ENCODE assay signal across 8 cellular contexts in the genomic region with DNA sequence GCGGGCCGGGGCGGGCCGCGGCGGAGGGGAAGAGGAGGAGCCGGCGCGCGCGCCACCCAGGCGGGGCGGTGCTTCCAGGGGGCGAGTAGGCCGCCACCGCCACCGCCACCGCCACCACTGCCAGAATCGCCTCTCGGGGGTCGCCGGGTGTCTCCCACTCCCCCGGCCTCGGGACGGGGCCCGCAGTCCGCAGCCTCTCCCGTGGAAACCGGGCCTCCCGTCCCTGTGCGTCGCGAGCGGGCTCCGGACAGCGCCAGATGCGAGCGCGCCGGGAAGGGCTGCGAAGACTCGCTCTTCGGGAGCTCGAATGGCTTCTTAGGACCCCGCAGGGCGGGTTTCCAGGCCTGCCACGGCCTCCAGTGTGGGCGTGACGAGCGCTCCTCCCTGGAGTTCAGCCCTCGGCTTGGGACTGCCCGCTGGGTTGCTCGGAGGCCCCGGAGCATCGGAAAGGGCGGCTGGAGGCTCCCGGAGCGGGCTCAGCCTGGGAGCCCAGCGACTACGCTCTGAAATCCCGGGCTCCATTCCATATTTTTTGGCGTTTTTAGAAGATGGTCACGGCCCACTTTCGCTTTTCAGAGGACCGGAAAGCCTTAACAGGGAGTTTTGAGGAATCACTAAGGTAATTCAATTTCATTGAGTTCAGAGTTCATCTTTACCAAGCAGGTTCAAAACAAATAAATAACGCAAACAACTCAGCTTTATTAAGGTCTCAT. TPM values are rescaled to one million over a fixed set of nuclear protein-coding genes. Genes with fewer than 3 reads are reported as not detected.
A peak's percentile ranks its signal among the peaks of the same experiment; 100 is the strongest.
DNase-seq lines count a peak whose midpoint lies in the region; ATAC-seq and TF ChIP-seq lines count a peak whose summit lies in the region.

No MANE protein-coding gene starts in this region.

- H3K9ac ChIP-seq in SK-N-MC (ENCODE audit: insufficient read length): peak overlapping the region; percentile 92

- TF ChIP-seq CTCF in GM06990 (IDR thresholded peaks at IDR 0.05; ENCODE audit: insufficient read depth, low read length, poor library complexity, severe bottlenecking) (no peak), HFFc6 (IDR thresholded peaks at IDR 0.05) (no peak; the same call in 1 of the 2 replicates)

- H3K9me3 ChIP-seq in SK-N-MC (ENCODE audit: low read depth, low read length): no peaks in the 10 kb centered on the region; the same call in 1 of the 2 replicates

- H3K27ac ChIP-seq in SK-N-MC: peak overlapping the region; percentile 96
- peak overlapping the region; percentile 77 for H3K27ac ChIP-seq in temporal lobe (ENCODE audit: low read depth, low read length)

- peak overlapping the region; percentile 88 for H3K27ac Mint-ChIP-seq in HFFc6
- H3K27ac Mint-ChIP-seq in activated naive CD4-positive, alpha-beta T cell treated with anti-CD3 and anti-CD28 coated beads, Interleukin-2, amount 50 U/mL, for 72 hours: peak overlapping the region; percentile 84 to 94

- H3K4me3 ChIP-seq in GM06990 (replicated peaks; ENCODE audit: low read depth, low read length): peak overlapping the region; percentile 74
- peak overlapping the region; percentile 92 for H3K4me3 ChIP-seq in SK-N-MC

- 0 out of 2 replicates have a peak, but pooled peaks cover 1% of the 10 kb centered on the region for H3K27me3 Mint-ChIP-seq in HFFc6 (ENCODE audit: insufficient read depth)

- DNase-seq in GM06990 (ENCODE audit: extremely low read depth, insufficient read length) (peak; percentile 90), HFFc6 (peak; percentile 99), NAMALWA (ENCODE audit: low spot score) (peak; percentile 79), SK-N-MC (ENCODE audit: low read depth, low spot score) (peak; percentile 92), glomerular endothelial cell (ENCODE audit: extremely low read depth, low read depth, low spot score) (peak; percentile 94), nucleus accumbens (lab: John Stamatoyannopoulos, UW) (peak; percentile 60 to 97 (median 92))
- peak; percentile 79 to 86 for DNase-seq in activated naive CD4-positive, alpha-beta T cell treated with anti-CD3 and anti-CD28 coated beads, Interleukin-2, amount 50 U/mL, for 72 hours (ENCODE audit: low spot score in 2 of 2)

- H3K4me1 Mint-ChIP-seq in HFFc6 (ENCODE audit: low read depth): peaks cover 37% of the 10 kb centered on the region

- H3K27me3 ChIP-seq in GM06990 (replicated peaks; ENCODE audit: control insufficient read depth, insufficient read depth, low read length): no peaks in the 10 kb centered on the region

- peaks cover 14% of the 10 kb centered on the region for H3K36me3 Mint-ChIP-seq in HFFc6 (ENCODE audit: low read depth)
- peaks cover 26 to 40% of the 10 kb centered on the region in 2 donors for H3K36me3 Mint-ChIP-seq in activated naive CD4-positive, alpha-beta T cell treated with anti-CD3 and anti-CD28 coated beads, Interleukin-2, amount 50 U/mL, for 72 hours

- peak; percentile 83 to 90 for ATAC-seq in activated naive CD4-positive, alpha-beta T cell treated with anti-CD3 and anti-CD28 coated beads, Interleukin-2, amount 50 U/mL, for 72 hours

- peak overlapping the region; percentile 95 for H3K4me3 Mint-ChIP-seq in HFFc6

- H3K9me3 Mint-ChIP-seq in HFFc6: no peaks in the 10 kb centered on the region
- H3K9me3 Mint-ChIP-seq in activated naive CD4-positive, alpha-beta T cell treated with anti-CD3 and anti-CD28 coated beads, Interleukin-2, amount 50 U/mL, for 72 hours: peaks cover 7 to 14% of the 10 kb centered on the region in 2 donors

- H3K36me3 ChIP-seq in GM06990 (ENCODE audit: control insufficient read depth, insufficient read depth, low read length) (no peaks in the 10 kb centered on the region), SK-N-MC (ENCODE audit: insufficient read depth, low read length) (peaks cover 50% of the 10 kb centered on the region)

RNA-seq across cellular contexts. Expression of gene KDSR, which starts 0.4 kb away (rescaled TPM):
- 10 to 100 TPM; 46.7 to 69.4 (median 57.1) TPM for total RNA-seq in HFFc6 (2021; fragmentation: NEBNext Ultra II Directional; extraction: Animal tissue kit (Norgen Biotek cat#: 25700))
- total RNA-seq in activated naive CD4-positive, alpha-beta T cell treated with anti-CD3 and anti-CD28 coated beads, Interleukin-2, amount 50 U/mL, for 72 hours: 10 to 100 TPM; 69.1 to 90.1 TPM
- total RNA-seq in glomerular endothelial cell (37.1 and 57.8 TPM in 2 replicates), temporal lobe (13.3 TPM)

RNA-seq across cellular contexts. Expression of gene BCL2, which starts 47.8 kb away (rescaled TPM):
- total RNA-seq in HFFc6 (2021; fragmentation: NEBNext Ultra II Directional; extraction: Animal tissue kit (Norgen Biotek cat#: 25700)): 1 to 10 TPM in 2 of 6 experiments, under 1 TPM in 4; 0.17 to 1.1 (median 0.95) TPM
- 10 to 100 TPM; 56.5 to 83.5 TPM for total RNA-seq in activated naive CD4-positive, alpha-beta T cell treated with anti-CD3 and anti-CD28 coated beads, Interleukin-2, amount 50 U/mL, for 72 hours
- 2.2 and 6.0 TPM in 2 replicates for total RNA-seq in glomerular endothelial cell
- total RNA-seq in temporal lobe: 17.7 TPM

RNA-seq across cellular contexts. Expression of gene VPS4B, which starts 54.9 kb away (rescaled TPM):
- 10 to 100 TPM; 55.5 to 69.3 (median 60.1) TPM for total RNA-seq in HFFc6 (2021; fragmentation: NEBNext Ultra II Directional; extraction: Animal tissue kit (Norgen Biotek cat#: 25700))
- total RNA-seq in activated naive CD4-positive, alpha-beta T cell treated with anti-CD3 and anti-CD28 coated beads, Interleukin-2, amount 50 U/mL, for 72 hours: 10 to 100 TPM; 48.5 to 55.5 TPM
- total RNA-seq in glomerular endothelial cell (36.9 and 39.1 TPM in 2 replicates), temporal lobe (21.6 TPM)

Comparison
In these comparisons a context has a peak if more than half of its experiments do, and no peak if none do; other contexts are left out.
1. Peak in every context shown above with its lines: DNase-seq, ATAC-seq, H3K4me3 ChIP-seq and H3K27ac ChIP-seq.